Comparison of ENCODE assay signal across 28 cellular contexts in the genomic region with DNA sequence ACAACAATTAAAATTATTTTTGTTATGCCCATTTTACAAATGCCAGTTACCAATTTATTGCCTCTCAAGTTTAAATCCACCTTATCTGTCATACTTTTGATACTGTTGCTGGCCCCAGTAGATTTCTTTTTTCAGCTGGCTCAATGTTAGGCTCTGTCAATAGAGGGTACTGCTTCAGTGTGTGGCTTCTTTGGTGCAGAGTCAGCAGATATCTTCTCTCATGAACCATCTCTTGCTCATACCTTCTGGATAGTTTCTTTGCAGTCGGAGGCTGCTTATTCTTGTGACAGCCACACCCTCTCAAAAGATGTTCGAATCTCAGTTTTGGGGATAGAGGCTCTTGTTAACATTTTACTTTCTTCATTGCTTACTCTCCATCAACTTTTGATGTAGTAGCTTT.
"Had no signal": no experiment of that assay in that cellular context is flagged by ENCODE, and none has a peak within 500 bp of the region (broad histone marks: within the 10 kb centered on the region; RNA-seq: fewer than 3 reads in every experiment).

No MANE protein-coding gene starts in this region.

- H3K27ac ChIP-seq: colonic mucosa, epithelial cell of prostate, esophagus squamous epithelium, gastrocnemius medialis, heart right ventricle, left lung, lower lobe of right lung had no signal

- H3K4me3 ChIP-seq: colonic mucosa, esophagus squamous epithelium, gastrocnemius medialis, heart right ventricle, left lung, lower lobe of right lung, mucosa of descending colon had no signal

- H3K4me1 ChIP-seq: colonic mucosa, esophagus squamous epithelium, gastrocnemius medialis, heart right ventricle, left lung, lower lobe of right lung had no signal

- H3K4me1 Mint-ChIP-seq: mesothelial cell of epicardium, naive B cell had no signal

- ATAC-seq: effector memory CD8-positive, alpha-beta T cell; esophagus mucosa; gastrocnemius medialis; heart right ventricle; left cardiac atrium; left lung; left ventricle myocardium superior; lower lobe of right lung; mucosa of descending colon had no signal

- H3K4me3 Mint-ChIP-seq: dendritic cell treated with granulocyte-macrophage colony-stimulating factor and Interleukin-4, amounts not matched to agents 40 ng/mL and 50 ng/mL, for 4 days; effector memory CD8-positive, alpha-beta T cell; endodermal cell; mesothelial cell of epicardium; naive B cell had no signal

- H3K36me3 ChIP-seq: colonic mucosa, esophagus squamous epithelium, gastrocnemius medialis, heart right ventricle, left lung, lower lobe of right lung had no signal

- H3K36me3 Mint-ChIP-seq: naive B cell had no signal

- H3K27me3 ChIP-seq: colonic mucosa, esophagus squamous epithelium, gastrocnemius medialis, heart right ventricle, left lung had no signal

- H3K27ac Mint-ChIP-seq: dendritic cell treated with granulocyte-macrophage colony-stimulating factor and Interleukin-4, amounts not matched to agents 40 ng/mL and 50 ng/mL, for 4 days; effector memory CD8-positive, alpha-beta T cell; endodermal cell; mesothelial cell of epicardium; naive B cell had no signal

- FAIRE-seq: endometrium, islet of Langerhans, keratinocyte had no signal

- H3K9me3 ChIP-seq: colonic mucosa, esophagus squamous epithelium, gastrocnemius medialis had no signal

- DNase-seq: colonic mucosa; cortex of kidney; effector CD8-positive, alpha-beta T cell; effector memory CD8-positive, alpha-beta T cell; erythroblast; esophagus squamous epithelium; foreskin fibroblast; foreskin melanocyte; gastrocnemius medialis; glutamatergic neuron; head of caudate nucleus; heart right ventricle; hippocampal formation; left cardiac atrium; left ventricle myocardium superior; lower lobe of right lung; mesenchymal stem cell; mucosa of descending colon; naive B cell had no signal

- H3K27me3 Mint-ChIP-seq: dendritic cell treated with granulocyte-macrophage colony-stimulating factor and Interleukin-4, amounts not matched to agents 40 ng/mL and 50 ng/mL, for 4 days; effector memory CD8-positive, alpha-beta T cell; naive B cell had no signal
